Comparison of ENCODE assay signal across 18 cellular contexts in genomic region chr6:122374307-122374706, GRCh38.
"Had no signal": no experiment of that assay in that cellular context is flagged by ENCODE, and none has a peak within 500 bp of the region (broad histone marks: within the 10 kb centered on the region; RNA-seq: fewer than 3 reads in every experiment).

No MANE protein-coding gene starts in this region.

- H3K36me3 Mint-ChIP-seq: activated naive CD4-positive, alpha-beta T cell treated with anti-CD3 and anti-CD28 coated beads, Interleukin-2, amount 10 ng/mL, durations not matched to agents 7 days and 5 days; activated naive CD8-positive, alpha-beta T cell treated with anti-CD3 and anti-CD28 coated beads for 36 hours had no signal

- ATAC-seq: activated CD4-positive, CD25-positive, alpha-beta regulatory T cell treated with anti-CD3 and anti-CD28 coated beads, Interleukin-2, amount 50 U/mL, for 24 hours had no signal

- DNase-seq: activated CD4-positive, alpha-beta T cell treated with anti-CD3 and anti-CD28 coated beads, Interleukin-2, amount 10 ng/mL, durations not matched to agents 24 days and 14 days; activated CD4-positive, alpha-beta T cell treated with anti-CD3 and anti-CD28 coated beads, Interleukin-2, amount 50 U/mL, for 48 hours; activated effector memory CD4-positive, alpha-beta T cell treated with Interleukin-2 at 50 U/mL for 16 hours; activated naive CD4-positive, alpha-beta T cell treated with anti-CD3 and anti-CD28 coated beads, Interleukin-2, amount 10 ng/mL, durations not matched to agents 7 days and 5 days; activated naive CD8-positive, alpha-beta T cell treated with anti-CD3 and anti-CD28 coated beads for 36 hours; brain microvascular endothelial cell; NCI-H1092; NCI-H1417 treated with DMSO at 0.1 percent for 48 hours; NCI-H1694; NCI-H2029; NCI-H2107; NCI-H2171 treated with DMSO at 0.1 percent for 48 hours; NCI-H226; NCI-H69; NK-92 treated with Interleukin-12 subunit alpha and Interleukin-12 subunit beta, amount 100 ng/mL, for 24 hours; SHP77 had no signal

- H3K9me3 Mint-ChIP-seq: activated CD4-positive, alpha-beta T cell treated with anti-CD3 and anti-CD28 coated beads, Interleukin-2, amount 10 ng/mL, durations not matched to agents 24 days and 14 days; activated naive CD4-positive, alpha-beta T cell treated with anti-CD3 and anti-CD28 coated beads, Interleukin-2, amount 10 ng/mL, durations not matched to agents 7 days and 5 days; activated naive CD8-positive, alpha-beta T cell treated with anti-CD3 and anti-CD28 coated beads for 36 hours; T-helper 1 cell treated with Interleukin-12 subunit alpha and Interleukin-12 subunit beta and Interleukin-4 antibody, amounts not matched to agents 30 μg/mL and 1 μg/mL, for 36 hours had no signal

- H3K27ac Mint-ChIP-seq: activated CD4-positive, alpha-beta T cell treated with anti-CD3 and anti-CD28 coated beads, Interleukin-2, amount 10 ng/mL, durations not matched to agents 24 days and 14 days; activated naive CD4-positive, alpha-beta T cell treated with anti-CD3 and anti-CD28 coated beads, Interleukin-2, amount 10 ng/mL, durations not matched to agents 7 days and 5 days; activated naive CD8-positive, alpha-beta T cell treated with anti-CD3 and anti-CD28 coated beads for 36 hours; T-helper 1 cell treated with Interleukin-12 subunit alpha and Interleukin-12 subunit beta and Interleukin-4 antibody, amounts not matched to agents 30 μg/mL and 1 μg/mL, for 36 hours had no signal

- H3K4me3 Mint-ChIP-seq: activated CD4-positive, alpha-beta T cell treated with anti-CD3 and anti-CD28 coated beads, Interleukin-2, amount 10 ng/mL, durations not matched to agents 24 days and 14 days; activated naive CD4-positive, alpha-beta T cell treated with anti-CD3 and anti-CD28 coated beads, Interleukin-2, amount 10 ng/mL, durations not matched to agents 7 days and 5 days; activated naive CD8-positive, alpha-beta T cell treated with anti-CD3 and anti-CD28 coated beads for 36 hours; T-helper 1 cell treated with Interleukin-12 subunit alpha and Interleukin-12 subunit beta and Interleukin-4 antibody, amounts not matched to agents 30 μg/mL and 1 μg/mL, for 36 hours had no signal
